ENCODE assay signal across 10 cellular contexts in the genomic region with DNA sequence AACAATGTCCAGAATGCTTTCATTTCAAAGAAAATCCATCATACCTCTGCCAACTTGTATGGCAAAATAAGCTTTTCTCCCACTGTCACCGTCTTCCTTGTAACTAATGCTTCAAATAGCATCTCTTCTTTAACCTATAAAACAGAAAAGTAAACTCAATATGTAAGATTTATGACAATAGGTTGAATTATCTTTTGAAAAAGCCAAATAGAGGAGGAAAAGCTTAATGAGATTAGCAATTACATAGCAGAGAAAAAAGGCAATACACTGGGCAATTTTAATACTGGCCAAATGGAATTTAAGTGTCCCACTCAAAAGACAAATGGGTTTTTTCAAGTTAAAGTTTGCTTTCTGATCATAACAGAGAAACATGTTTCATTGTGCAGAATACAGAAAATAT.
"Had no signal": no experiment of that assay in that cellular context is flagged by ENCODE, and none has a peak within 500 bp of the region (broad histone marks: within the 10 kb centered on the region; RNA-seq: fewer than 3 reads in every experiment).

No MANE protein-coding gene starts in this region.

- ATAC-seq: GM23338, K562 had no signal

- H3K4me2 ChIP-seq: GM23338 had no signal

- DNase-seq: H9, HCEC 1CT, HFFc6, IMR-90, KG1 had no signal

- H2AFZ ChIP-seq: GM23338 had no signal

- H3K4me3 ChIP-seq: GM23338, K562 had no signal

- FAIRE-seq: H1, H54, HTR-8/SVneo, K562 had no signal
